ENCODE assay signal across 17 cellular contexts in genomic region chr5:72140711-72141110, GRCh38. TPM values are rescaled to one million over a fixed set of nuclear protein-coding genes. Genes with fewer than 3 reads are reported as not detected.
DNase-seq lines count a peak whose midpoint lies in the region; ATAC-seq, FAIRE-seq and TF ChIP-seq lines count a peak whose summit lies in the region.
"Had no signal": no experiment of that assay in that cellular context is flagged by ENCODE, and none has a peak within 500 bp of the region (broad histone marks: within the 10 kb centered on the region; RNA-seq: fewer than 3 reads in every experiment).

No MANE protein-coding gene starts in this region.

- H3K36me3 ChIP-seq in adipocyte (ENCODE audit: control insufficient read depth, insufficient read depth, low read length, severe bottlenecking) = peaks cover 25% of the 10 kb centered on the region
- H3K36me3 ChIP-seq in muscle layer of duodenum (ENCODE audit: control insufficient read depth in 1 of 2, insufficient read depth in 2 of 2, low read length in 2 of 2) = no peaks in the 10 kb centered on the region
- H3K36me3 ChIP-seq in thoracic aorta = peaks cover 9% of the 10 kb centered on the region
- H3K36me3 ChIP-seq: BLaER1 had no signal

- H3K9ac ChIP-seq in adipocyte (ENCODE audit: low read length) = peak overlapping the region; percentile 83
- H3K9ac ChIP-seq: BLaER1 had no signal

- no peak overlapping the region for H3K4me3 ChIP-seq in adipocyte (ENCODE audit: low read length)
- H3K4me3 ChIP-seq in muscle layer of duodenum (ENCODE audit: low read depth in 1 of 2, low read length in 2 of 2) = no peak overlapping the region
- H3K4me3 ChIP-seq in thoracic aorta = no peak overlapping the region
- H3K4me3 ChIP-seq: BLaER1 had no signal

- DNase-seq in HCEC 1CT = peak; percentile 46
- DNase-seq in adipocyte (ENCODE audit: low read depth) = no peak
- DNase-seq in thoracic aorta (ENCODE audit: low spot score) = no peak
- DNase-seq in NCI-H446 (lab: John Stamatoyannopoulos, UW) = no peak
- no peak for DNase-seq in frontal cortex (ENCODE audit: low spot score in 2 of 2)
- DNase-seq: activated CD4-positive, alpha-beta T cell treated with anti-CD3 and anti-CD28 coated beads for 48 hours; activated T-cell treated with anti-CD3 and anti-CD28 coated beads, Interleukin-2, amount 50 U/mL, for 1 hour; immature natural killer cell; KG1; NCI-H1105 treated with DMSO at 0.1 percent for 48 hours; NCI-H2171 treated with DMSO at 0.1 percent for 48 hours; NK-92 treated with Interleukin-12 subunit alpha and Interleukin-12 subunit beta, amount 100 ng/mL, for 24 hours; SHP77 had no signal

- no peak for TF ChIP-seq CTCF in thoracic aorta (IDR thresholded peaks at IDR 0.05)

- H3K9me3 ChIP-seq in adipocyte (ENCODE audit: control insufficient read depth, low read length) (no peaks in the 10 kb centered on the region), muscle layer of duodenum (ENCODE audit: control insufficient read depth in 1 of 2, low read length in 2 of 2) (no peaks in the 10 kb centered on the region), thoracic aorta (no peaks in the 10 kb centered on the region)
- H3K9me3 ChIP-seq: BLaER1 had no signal

- no peak for FAIRE-seq in frontal cortex (lab: Jason Lieb, UNC)

- H3K27ac ChIP-seq in muscle layer of duodenum (ENCODE audit: low read length) (peak overlapping the region; percentile 44), thoracic aorta (peak overlapping the region; percentile 97)
- H3K27ac ChIP-seq: BLaER1 had no signal

- H3K4me1 ChIP-seq in adipocyte (ENCODE audit: control insufficient read depth, insufficient read depth, low read length) = peaks cover 89% of the 10 kb centered on the region
- H3K4me1 ChIP-seq in muscle layer of duodenum (ENCODE audit: control insufficient read depth in 1 of 2, insufficient read depth in 2 of 2, low read length in 2 of 2) = peaks cover 0 to 42% of the 10 kb centered on the region in 2 donors
- H3K4me1 ChIP-seq in thoracic aorta (ENCODE audit: control insufficient read depth in 1 of 2, low read depth in 2 of 2) = peaks cover 57 to 99% of the 10 kb centered on the region in 2 donors
- H3K4me1 ChIP-seq: BLaER1 had no signal

- H3K27me3 ChIP-seq in adipocyte (replicated peaks; ENCODE audit: control insufficient read depth, insufficient read depth, low read length) (no peaks in the 10 kb centered on the region), muscle layer of duodenum (ENCODE audit: low read depth, low read length) (no peaks in the 10 kb centered on the region), thoracic aorta (replicated peaks; ENCODE audit: insufficient read depth) (no peaks in the 10 kb centered on the region)
- H3K27me3 ChIP-seq: BLaER1 had no signal

- no peak for ATAC-seq in thoracic aorta (ENCODE audit: insufficient number of reproducible peaks, low FRiP score, low read depth)
- ATAC-seq in GM21737 (IDR thresholded peaks at IDR 0.05; ENCODE audit: unreplicated experiment) = no peak
- ATAC-seq: stimulated activated memory B cell treated with anti-CD40 and anti-IgM and Interleukin-4, amounts not matched to agents 10 μg/mL and 1 μg/mL and 100 μg/mL, for 72 hours had no signal

RNA-seq across cellular contexts. Expression of gene MAP1B, which starts 33.4 kb away (rescaled TPM):
- 1,000 to 10,000 TPM in 1 of 2 donors, 100 to 1,000 TPM in 1; 616 to 1,045 TPM for total RNA-seq in thoracic aorta
- total RNA-seq in frontal cortex = 490 TPM
